Comparison of ENCODE assay signal across 27 cellular contexts in genomic region chr10:5159126-5159525, GRCh38. TPM values are rescaled to one million over a fixed set of nuclear protein-coding genes. Genes with fewer than 3 reads are reported as not detected.
DNase-seq lines count a peak whose midpoint lies in the region; ATAC-seq and TF ChIP-seq lines count a peak whose summit lies in the region.
"Had no signal": no experiment of that assay in that cellular context is flagged by ENCODE, and none has a peak within 500 bp of the region (broad histone marks: within the 10 kb centered on the region; RNA-seq: fewer than 3 reads in every experiment).

No MANE protein-coding gene starts in this region.

- H3K4me1 Mint-ChIP-seq in MCF 10A (ENCODE audit: insufficient read depth, unreplicated experiment): peaks cover 7% of the 10 kb centered on the region
- H3K4me1 Mint-ChIP-seq: activated CD4-positive, alpha-beta memory T cell treated with anti-CD3 and anti-CD28 coated beads, Interleukin-2, amount 10 ng/mL, durations not matched to agents 7 days and 5 days; memory B cell had no signal

- H3K4me1 ChIP-seq in breast epithelium: no peaks in the 10 kb centered on the region
- H3K4me1 ChIP-seq: Caco-2, esophagus squamous epithelium, prostate gland had no signal

- no peaks in the 10 kb centered on the region for H3K27me3 Mint-ChIP-seq in MCF 10A (ENCODE audit: insufficient read depth, unreplicated experiment)
- H3K27me3 Mint-ChIP-seq: activated CD4-positive, alpha-beta memory T cell treated with anti-CD3 and anti-CD28 coated beads, Interleukin-2, amount 10 ng/mL, durations not matched to agents 7 days and 5 days; memory B cell had no signal

- H3K4me3 ChIP-seq in breast epithelium: no peak overlapping the region
- H3K4me3 ChIP-seq in epithelial cell of esophagus (ENCODE audit: low read length): no peak overlapping the region
- H3K4me3 ChIP-seq: esophagus squamous epithelium, prostate gland had no signal

- no peak for ATAC-seq in HG03025 (IDR thresholded peaks at IDR 0.05; ENCODE audit: low FRiP score, unreplicated experiment)

- DNase-seq in MCF 10A (ENCODE audit: unreplicated experiment) (peak; percentile 29), breast epithelium (ENCODE audit: low spot score in 2 of 2) (no peak), RKO (ENCODE audit: low spot score) (peak; percentile 24), epithelial cell of esophagus (ENCODE audit: low read depth) (peak; percentile 66), SK-N-DZ (ENCODE audit: low spot score) (no peak), AG08395 (ENCODE audit: low spot score) (no peak), midbrain (lab: John Stamatoyannopoulos, UW) (no peak)
- DNase-seq: 8988T; activated CD4-positive, alpha-beta memory T cell treated with anti-CD3 and anti-CD28 coated beads, Interleukin-2, amount 10 ng/mL, durations not matched to agents 7 days and 5 days; activated effector memory CD4-positive, alpha-beta T cell treated with anti-CD3 and anti-CD28 coated beads, Interleukin-2, amount 50 U/mL, for 16 hours; activated T-cell treated with anti-CD3 and anti-CD28 coated beads for 4 hours; Caco-2; DMS79; esophagus squamous epithelium; Kasumi-1; NCI-H2029 treated with DMSO at 0.1 percent for 48 hours; NCI-H226; OCI-M1; SHP77 treated with DMSO at 0.1 percent for 48 hours; trophoblast cell had no signal

- BruUV-seq in MCF 10A (replicated peaks; lab: Mats Ljungman, UMichigan): no TSS peak

- TF ChIP-seq CTCF in MCF 10A (IDR thresholded peaks at IDR 0.05; ENCODE audit: unreplicated experiment) (no peak), breast epithelium (IDR thresholded peaks at IDR 0.05) (no peak), epithelial cell of esophagus (IDR thresholded peaks at IDR 0.05; ENCODE audit: insufficient read depth, low read depth, low read length, missing control alignments) (no peak)

- CTCF ChIA-PET in MCF 10A (lab: Yijun Ruan, JAX): interaction anchor here (0.6 kb wide), 1 partner anchor 346 kb away, joined by 3 read pairs; no protein-coding TSS in a partner anchor

- H3K9me3 Mint-ChIP-seq in MCF 10A (ENCODE audit: unreplicated experiment): peaks cover 23% of the 10 kb centered on the region

- no peaks in the 10 kb centered on the region for H3K36me3 Mint-ChIP-seq in MCF 10A (ENCODE audit: insufficient read depth, unreplicated experiment)
- H3K36me3 Mint-ChIP-seq: memory B cell had no signal

- intact Hi-C loops in MCF 10A (cut with micrococcal nuclease): no loop called here
- intact Hi-C loops in breast epithelium (cut with DNase I; ENCODE audit: low total_unique reads): no loop called here

- peaks cover 4 to 39% of the 10 kb centered on the region in 2 donors for H3K9me3 ChIP-seq in breast epithelium
- H3K9me3 ChIP-seq: prostate gland had no signal

- peak overlapping the region; percentile 13 for H3K27ac Mint-ChIP-seq in MCF 10A (ENCODE audit: low read depth, unreplicated experiment)
- H3K27ac Mint-ChIP-seq: activated CD4-positive, alpha-beta memory T cell treated with anti-CD3 and anti-CD28 coated beads, Interleukin-2, amount 10 ng/mL, durations not matched to agents 7 days and 5 days; memory B cell had no signal

- POLR2A ChIA-PET in MCF 10A (lab: Yijun Ruan, JAX): interaction anchor here (0.7 kb wide), 1 partner anchor 211 kb away, joined by 3 read pairs; no protein-coding TSS in a partner anchor

- H3K4me3 Mint-ChIP-seq in MCF 10A (ENCODE audit: unreplicated experiment): no peak overlapping the region
- H3K4me3 Mint-ChIP-seq: activated CD4-positive, alpha-beta memory T cell treated with anti-CD3 and anti-CD28 coated beads, Interleukin-2, amount 10 ng/mL, durations not matched to agents 7 days and 5 days; memory B cell had no signal

- no peaks in the 10 kb centered on the region for H3K27me3 ChIP-seq in breast epithelium
- H3K27me3 ChIP-seq: esophagus squamous epithelium had no signal

- TF ChIP-seq POLR2A in breast epithelium (IDR thresholded peaks at IDR 0.05): no peak

- H3K36me3 ChIP-seq in breast epithelium: no peaks in the 10 kb centered on the region
- H3K36me3 ChIP-seq: esophagus squamous epithelium, prostate gland had no signal

- no peak overlapping the region for H3K27ac ChIP-seq in breast epithelium
- H3K27ac ChIP-seq: esophagus squamous epithelium, prostate gland had no signal

RNA-seq across cellular contexts. Expression of gene AKR1C8, which starts 25.8 kb away (rescaled TPM):
- total RNA-seq in MCF 10A (2022) (0.27 TPM in 1 of 2 replicates, not detected in the other), breast epithelium (under 1 TPM in 2 of 3 donors, not detected in 1; 0.33 to 0.73 TPM)
- polyA plus RNA-seq in SK-N-DZ (2014; cell fraction: cytosol; rRNA removed): not detected in 2 replicates
- polyA plus RNA-seq in SK-N-DZ (2014; cell fraction: nucleus; rRNA removed): not detected in 2 replicates
- total RNA-seq: Caco-2, esophagus squamous epithelium, glomerular endothelial cell, H1, prostate gland had no signal
- polyA plus RNA-seq: BJ, H1, keratinocyte had no signal

RNA-seq across cellular contexts. Expression of gene AKR1C4, which starts 37.5 kb away (rescaled TPM):
- total RNA-seq in MCF 10A (2022) (not detected in 2 replicates), breast epithelium (not detected)
- polyA plus RNA-seq in SK-N-DZ (2014; cell fraction: cytosol; rRNA removed): not detected in 2 replicates
- polyA plus RNA-seq in SK-N-DZ (2014; cell fraction: nucleus; rRNA removed): not detected in 2 replicates
- total RNA-seq: activated CD4-positive, alpha-beta memory T cell treated with anti-CD3 and anti-CD28 coated beads, Interleukin-2, amount 10 ng/mL, durations not matched to agents 7 days and 5 days; esophagus squamous epithelium; glomerular endothelial cell; H1; prostate gland had no signal
- polyA plus RNA-seq: BJ, H1, keratinocyte had no signal

Comparison
In these comparisons a context has a peak if more than half of its experiments do, and no peak if none do; other contexts are left out.
1. DNase-seq: peak in MCF 10A (single experiment), RKO (single experiment) and epithelial cell of esophagus (single experiment); none in breast epithelium (0 of 2), SK-N-DZ (single experiment), AG08395 (single experiment) and midbrain (single experiment).